In the genomic region with DNA sequence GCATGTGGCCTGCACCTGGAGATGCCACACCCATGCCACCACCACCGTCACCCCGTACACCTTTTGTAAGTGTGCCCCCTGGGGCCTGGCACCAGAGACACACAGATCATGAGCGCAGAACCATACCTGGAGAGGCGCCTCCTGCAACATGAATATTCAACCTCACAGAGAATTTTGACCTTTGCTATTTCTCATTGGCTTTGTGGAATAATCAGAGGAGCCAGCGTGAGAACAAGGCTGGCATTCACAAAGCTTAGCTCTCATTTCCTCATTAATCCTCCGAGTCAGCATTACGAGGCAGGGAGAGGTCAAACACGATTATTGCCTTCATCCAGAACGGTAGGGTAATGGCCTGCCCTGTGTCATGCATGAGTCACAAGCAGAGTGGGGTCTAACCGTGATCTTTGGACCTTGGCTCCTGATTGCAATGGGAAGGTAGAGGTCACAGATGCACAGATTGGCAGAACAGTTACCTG, we compare ENCODE assay signal across 12 cellular contexts.
DNase-seq lines count a peak whose midpoint lies in the region; FAIRE-seq and TF ChIP-seq lines count a peak whose summit lies in the region.
"Had no signal": no experiment of that assay in that cellular context is flagged by ENCODE, and none has a peak within 500 bp of the region (broad histone marks: within the 10 kb centered on the region; RNA-seq: fewer than 3 reads in every experiment).

No MANE protein-coding gene starts in this region.

- 25% methylated on average over 10 of the region's 10 CpGs for WGBS in liver

- peak overlapping the region; percentile 76 to 89 for H3K27ac ChIP-seq in liver (ENCODE audit: low read depth in 1 of 2, low read length in 2 of 2)
- H3K27ac ChIP-seq: SK-N-MC, vagina had no signal

- H3K27me3 ChIP-seq in bronchial epithelial cell (ENCODE audit: control insufficient read depth, insufficient read depth, low read length) (no peaks in the 10 kb centered on the region), liver (ENCODE audit: control insufficient read depth in 4 of 4, insufficient read depth in 4 of 4, low read length in 3 of 4) (no peaks in the 10 kb centered on the region)
- H3K27me3 ChIP-seq: vagina had no signal

- peaks cover under 1 to 2% (median 2%) of the 10 kb centered on the region in 4 donors for H3K9me3 ChIP-seq in liver (ENCODE audit: control insufficient read depth in 4 of 4, low read length in 3 of 4)

- TF ChIP-seq RAD21 in liver (IDR thresholded peaks at IDR 0.05) = peak; percentile 64 to 65

- H3K36me3 ChIP-seq in bronchial epithelial cell (ENCODE audit: control insufficient read depth, insufficient read depth, low read length) (no peaks in the 10 kb centered on the region), liver (ENCODE audit: control insufficient read depth in 4 of 4, insufficient read depth in 3 of 4, low read depth in 1 of 4, low read length in 3 of 4) (no peaks in the 10 kb centered on the region)
- H3K36me3 ChIP-seq: vagina had no signal

- FAIRE-seq in bronchial epithelial cell (lab: Jason Lieb, UNC) = peak; percentile 86

- TF ChIP-seq CTCF in AG10803 (conservative IDR thresholded peaks at IDR 0.05; ENCODE audit: low read length) (no peak), bronchial epithelial cell (IDR thresholded peaks at IDR 0.05; ENCODE audit: insufficient read depth, low read length, severe bottlenecking) (no peak), liver (IDR thresholded peaks at IDR 0.05; ENCODE audit: low read depth, low read length, missing input control) (no peak), GM13977 (IDR thresholded peaks at IDR 0.05; ENCODE audit: extremely low read depth, insufficient read depth, missing control alignments) (no peak)

- in situ Hi-C loops in GM13977 (cut with MboI; ENCODE audit: low pct_unique_long_range_greater_than_20kb, low sequenced_read_pairs, unreplicated experiment) = no loop called here

- peaks cover 25 to 47% (median 39%) of the 10 kb centered on the region in 4 donors for H3K4me1 ChIP-seq in liver (ENCODE audit: control insufficient read depth in 4 of 4, insufficient read depth in 4 of 4, low read length in 3 of 4)

- H3K4me3 ChIP-seq in AG10803 (ENCODE audit: low read length) = no peak overlapping the region
- no peak overlapping the region for H3K4me3 ChIP-seq in bronchial epithelial cell (ENCODE audit: low read depth, low read length)
- H3K4me3 ChIP-seq in liver (ENCODE audit: low read depth in 1 of 3, low read length in 3 of 3) = no peak overlapping the region
- H3K4me3 ChIP-seq: SK-N-MC, vagina had no signal

- DNase-seq in AG10803 (ENCODE audit: low read depth) (peak; percentile 21), LoVo (ENCODE audit: low spot score) (peak; percentile 93), bronchial epithelial cell (ENCODE audit: low read depth) (peak; percentile 87), GM13977 (ENCODE audit: low spot score) (no peak), NCI-H2171 (lab: John Stamatoyannopoulos, UW) (no peak), mesenteric fat pad (ENCODE audit: low spot score) (no peak), NCI-H2029 (lab: John Stamatoyannopoulos, UW) (no peak)
- DNase-seq: activated naive CD4-positive, alpha-beta T cell; stimulated activated CD4-positive, alpha-beta T cell treated with anti-CD3 and anti-CD28 coated beads, Interleukin-1b, Interleukin-23, amount 100 ng/mL, for 48 hours had no signal

- no peak overlapping the region for H3K9ac ChIP-seq in liver (ENCODE audit: low read depth in 1 of 2, low read length in 2 of 2)

TF ChIP-seq in liver, 16 proteins besides CTCF, POLR2A, EP300 and RAD21:
- peak; percentile 95 for TF ChIP-seq ZBTB33 (IDR thresholded peaks at IDR 0.05)
- TF ChIP-seq JUND (IDR thresholded peaks at IDR 0.05) = peak; percentile 99
- TF ChIP-seq, protein P1, sequence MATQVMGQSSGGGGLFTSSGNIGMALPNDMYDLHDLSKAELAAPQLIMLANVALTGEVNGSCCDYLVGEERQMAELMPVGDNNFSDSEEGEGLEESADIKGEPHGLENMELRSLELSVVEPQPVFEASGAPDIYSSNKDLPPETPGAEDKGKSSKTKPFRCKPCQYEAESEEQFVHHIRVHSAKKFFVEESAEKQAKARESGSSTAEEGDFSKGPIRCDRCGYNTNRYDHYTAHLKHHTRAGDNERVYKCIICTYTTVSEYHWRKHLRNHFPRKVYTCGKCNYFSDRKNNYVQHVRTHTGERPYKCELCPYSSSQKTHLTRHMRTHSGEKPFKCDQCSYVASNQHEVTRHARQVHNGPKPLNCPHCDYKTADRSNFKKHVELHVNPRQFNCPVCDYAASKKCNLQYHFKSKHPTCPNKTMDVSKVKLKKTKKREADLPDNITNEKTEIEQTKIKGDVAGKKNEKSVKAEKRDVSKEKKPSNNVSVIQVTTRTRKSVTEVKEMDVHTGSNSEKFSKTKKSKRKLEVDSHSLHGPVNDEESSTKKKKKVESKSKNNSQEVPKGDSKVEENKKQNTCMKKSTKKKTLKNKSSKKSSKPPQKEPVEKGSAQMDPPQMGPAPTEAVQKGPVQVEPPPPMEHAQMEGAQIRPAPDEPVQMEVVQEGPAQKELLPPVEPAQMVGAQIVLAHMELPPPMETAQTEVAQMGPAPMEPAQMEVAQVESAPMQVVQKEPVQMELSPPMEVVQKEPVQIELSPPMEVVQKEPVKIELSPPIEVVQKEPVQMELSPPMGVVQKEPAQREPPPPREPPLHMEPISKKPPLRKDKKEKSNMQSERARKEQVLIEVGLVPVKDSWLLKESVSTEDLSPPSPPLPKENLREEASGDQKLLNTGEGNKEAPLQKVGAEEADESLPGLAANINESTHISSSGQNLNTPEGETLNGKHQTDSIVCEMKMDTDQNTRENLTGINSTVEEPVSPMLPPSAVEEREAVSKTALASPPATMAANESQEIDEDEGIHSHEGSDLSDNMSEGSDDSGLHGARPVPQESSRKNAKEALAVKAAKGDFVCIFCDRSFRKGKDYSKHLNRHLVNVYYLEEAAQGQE (IDR thresholded peaks at IDR 0.05) = peak; percentile 83
- TF ChIP-seq EGR1 (IDR thresholded peaks at IDR 0.05; ENCODE audit: low read depth in 2 of 2) = peak in 1 of 2 donors; percentile 83
- TF ChIP-seq, protein P2, sequence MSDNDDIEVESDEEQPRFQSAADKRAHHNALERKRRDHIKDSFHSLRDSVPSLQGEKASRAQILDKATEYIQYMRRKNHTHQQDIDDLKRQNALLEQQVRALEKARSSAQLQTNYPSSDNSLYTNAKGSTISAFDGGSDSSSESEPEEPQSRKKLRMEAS (IDR thresholded peaks at IDR 0.05) = peak; percentile 95
- TF ChIP-seq NR2F2 (IDR thresholded peaks at IDR 0.05) = peak; percentile 93
- TF ChIP-seq RXRA (IDR thresholded peaks at IDR 0.05) = peak; percentile 99 to 100
- no peak for TF ChIP-seq TAF1 (conservative IDR thresholded peaks at IDR 0.05)
- TF ChIP-seq HNF4G (IDR thresholded peaks at IDR 0.05) = peak; percentile 98
- peak; percentile 97 for TF ChIP-seq SP1 (IDR thresholded peaks at IDR 0.05)
- peak; percentile 98 to 99 for TF ChIP-seq HNF4A (conservative IDR thresholded peaks at IDR 0.05)
- TF ChIP-seq FOXA1 (IDR thresholded peaks at IDR 0.05) = peak; percentile 63
- TF ChIP-seq ATF3 (IDR thresholded peaks at IDR 0.05) = peak; percentile 97
- TF ChIP-seq YY1 (IDR thresholded peaks at IDR 0.05) = peak; percentile 82
- peak; percentile 81 for TF ChIP-seq FOXA2 (IDR thresholded peaks at IDR 0.05)
- TF ChIP-seq GABPA (IDR thresholded peaks at IDR 0.05 in 1 of 2, conservative IDR thresholded peaks at IDR 0.05 in 1 of 2) = peak in 1 of 2 donors; percentile 52

Comparison
In these comparisons a context has a peak if more than half of its experiments do, and no peak if none do; other contexts are left out.
1. DNase-seq: peak in AG10803 (single experiment), LoVo (single experiment) and bronchial epithelial cell (single experiment); none in GM13977 (single experiment), NCI-H2171 (single experiment), mesenteric fat pad (single experiment) and NCI-H2029 (single experiment).